8 cellular contexts compared by ENCODE assay signal in genomic region chr20:1326031-1326930, GRCh38. TPM values are rescaled to one million over a fixed set of nuclear protein-coding genes. Genes with fewer than 3 reads are reported as not detected.
A peak's percentile ranks its signal among the peaks of the same experiment; 100 is the strongest.
DNase-seq lines count a peak whose midpoint lies in the region; ATAC-seq lines count a peak whose summit lies in the region.

No MANE protein-coding gene starts in this region.

- intact Hi-C loops in Right ventricle myocardium inferior (cut with DNase I), result loop anchor here (5.0 kb wide), 1 partner anchor 141 kb away; the partner anchor contains the start of gene NSFL1C

- H3K4me1 ChIP-seq in SJCRH30 (peaks cover 5% of the 10 kb centered on the region; the same call in 1 of the 2 replicates), rectal smooth muscle tissue (ENCODE audit: control insufficient read depth, insufficient read depth, low read length) (peaks cover 15% of the 10 kb centered on the region)

- DNase-seq in EH (ENCODE audit: low read depth) (peak; percentile 47), SJCRH30 (no peak), Right ventricle myocardium inferior (ENCODE audit: missing footprints) (no peak), DMS114 treated with DMSO at 0.1 percent for 48 hours (lab: John Stamatoyannopoulos, UW; ENCODE audit: unreplicated experiment) (no peak), NCI-H524 treated with DMSO at 0.1 percent for 48 hours (lab: John Stamatoyannopoulos, UW) (no peak)

- H3K36me3 ChIP-seq in SJCRH30, result no peaks in the 10 kb centered on the region
- H3K36me3 ChIP-seq in rectal smooth muscle tissue (ENCODE audit: control insufficient read depth, insufficient read depth, low read length), result no peaks in the 10 kb centered on the region

- ATAC-seq in Right ventricle myocardium inferior (peak; percentile 29), GM19395 (IDR thresholded peaks at IDR 0.05; ENCODE audit: unreplicated experiment) (no peak), GM19324 (IDR thresholded peaks at IDR 0.05; ENCODE audit: low FRiP score, unreplicated experiment) (no peak)

- H3K9me3 ChIP-seq in SJCRH30 (replicated peaks), result no peaks in the 10 kb centered on the region

- H3K27me3 ChIP-seq in SJCRH30 (no peaks in the 10 kb centered on the region), rectal smooth muscle tissue (ENCODE audit: control insufficient read depth, insufficient read depth, low read length) (no peaks in the 10 kb centered on the region)

- H3K9ac ChIP-seq in rectal smooth muscle tissue (ENCODE audit: low read length), result peak overlapping the region; percentile 64

- peak overlapping the region; percentile 96 for H3K4me3 ChIP-seq in SJCRH30
- peak overlapping the region; percentile 92 for H3K4me3 ChIP-seq in rectal smooth muscle tissue (ENCODE audit: low read length)

- H3K27ac ChIP-seq in SJCRH30 (peak overlapping the region; percentile 98), rectal smooth muscle tissue (ENCODE audit: low read depth, low read length) (peak overlapping the region; percentile 95)

RNA-seq across cellular contexts. Expression of gene SDCBP2, which starts 2.7 kb away (rescaled TPM):
- total RNA-seq in SJCRH30 (2014; rRNA removed; shearing (Covaris generic)), result 0.71 TPM in 2 replicates
- total RNA-seq in Right ventricle myocardium inferior, result 1.2 TPM
